ENCODE assay signal across 21 cellular contexts in genomic region chr1:54245501-54245900, GRCh38. TPM values are rescaled to one million over a fixed set of nuclear protein-coding genes. Genes with fewer than 3 reads are reported as not detected.
DNase-seq lines count a peak whose midpoint lies in the region; ATAC-seq and TF ChIP-seq lines count a peak whose summit lies in the region.
"Had no signal": no experiment of that assay in that cellular context is flagged by ENCODE, and none has a peak within 500 bp of the region (broad histone marks: within the 10 kb centered on the region; RNA-seq: fewer than 3 reads in every experiment).

No MANE protein-coding gene starts in this region.

- no peak for TF ChIP-seq CTCF in activated CD8-positive, alpha-beta T cell treated with anti-CD3 and anti-CD28 coated beads for 36 hours (IDR thresholded peaks at IDR 0.05)

- H3K36me3 Mint-ChIP-seq in activated CD8-positive, alpha-beta T cell treated with anti-CD3 and anti-CD28 coated beads, Interleukin-2, amount 10 ng/mL, durations not matched to agents 7 days and 5 days (ENCODE audit: low read depth) = peaks cover 24% of the 10 kb centered on the region
- peaks cover 3% of the 10 kb centered on the region for H3K36me3 Mint-ChIP-seq in activated CD8-positive, alpha-beta T cell treated with anti-CD3 and anti-CD28 coated beads for 36 hours (ENCODE audit: low read depth)

- POLR2A ChIA-PET in activated CD8-positive, alpha-beta T cell treated with anti-CD3 and anti-CD28 coated beads, Interleukin-2, amount 10 ng/mL, durations not matched to agents 7 days and 5 days (lab: Charles Lee) = no interaction called here
- POLR2A ChIA-PET in activated CD8-positive, alpha-beta T cell treated with anti-CD3 and anti-CD28 coated beads for 36 hours (lab: Charles Lee) = no interaction called here

- no peak for DNase-seq in activated CD8-positive, alpha-beta T cell treated with anti-CD3 and anti-CD28 coated beads, Interleukin-2, amount 10 ng/mL, durations not matched to agents 7 days and 5 days
- DNase-seq in activated CD8-positive, alpha-beta T cell treated with anti-CD3 and anti-CD28 coated beads for 36 hours = no peak
- DNase-seq in LHCN-M2 (ENCODE audit: low read depth) = peak; percentile 65
- DNase-seq in cerebellum (ENCODE audit: low spot score) = peak; percentile 66
- DNase-seq in myocyte (ENCODE audit: low read depth) = peak; percentile 94
- DNase-seq in NCI-H2171 (lab: John Stamatoyannopoulos, UW) = no peak
- no peak for DNase-seq in DMS53 (lab: John Stamatoyannopoulos, UW)
- DNase-seq: activated CD8-positive, alpha-beta memory T cell treated with anti-CD3 and anti-CD28 coated beads for 24 hours; central memory CD4-positive, alpha-beta T cell; effector CD8-positive, alpha-beta T cell; GDM1; MM.1S; naive thymus-derived CD8-positive, alpha-beta T cell; NCI-H187; NCI-H510A; stimulated activated CD8-positive, alpha-beta memory T cell treated with anti-CD3 and anti-CD28 coated beads, Interleukin-4, amount 100 ng/mL, for 48 hours; T-helper 1 cell had no signal

- H3K9me3 Mint-ChIP-seq in activated CD8-positive, alpha-beta T cell treated with anti-CD3 and anti-CD28 coated beads, Interleukin-2, amount 10 ng/mL, durations not matched to agents 7 days and 5 days (ENCODE audit: insufficient read depth) = no peaks in the 10 kb centered on the region
- no peaks in the 10 kb centered on the region for H3K9me3 Mint-ChIP-seq in activated CD8-positive, alpha-beta T cell treated with anti-CD3 and anti-CD28 coated beads for 36 hours
- H3K9me3 Mint-ChIP-seq: memory B cell; naive thymus-derived CD8-positive, alpha-beta T cell had no signal

- H3K27ac Mint-ChIP-seq in activated CD8-positive, alpha-beta T cell treated with anti-CD3 and anti-CD28 coated beads, Interleukin-2, amount 10 ng/mL, durations not matched to agents 7 days and 5 days = peak overlapping the region; percentile 57
- H3K27ac Mint-ChIP-seq in activated CD8-positive, alpha-beta T cell treated with anti-CD3 and anti-CD28 coated beads for 36 hours = no peak overlapping the region
- H3K27ac Mint-ChIP-seq: memory B cell had no signal

- no peaks in the 10 kb centered on the region for H3K27me3 Mint-ChIP-seq in activated CD8-positive, alpha-beta T cell treated with anti-CD3 and anti-CD28 coated beads, Interleukin-2, amount 10 ng/mL, durations not matched to agents 7 days and 5 days (ENCODE audit: low read depth)
- no peaks in the 10 kb centered on the region for H3K27me3 Mint-ChIP-seq in activated CD8-positive, alpha-beta T cell treated with anti-CD3 and anti-CD28 coated beads for 36 hours
- H3K27me3 Mint-ChIP-seq: memory B cell; naive thymus-derived CD8-positive, alpha-beta T cell had no signal

- intact Hi-C loops in activated CD8-positive, alpha-beta T cell treated with anti-CD3 and anti-CD28 coated beads for 36 hours (cut with micrococcal nuclease) = no loop called here

- H3K4me3 Mint-ChIP-seq in activated CD8-positive, alpha-beta T cell treated with anti-CD3 and anti-CD28 coated beads, Interleukin-2, amount 10 ng/mL, durations not matched to agents 7 days and 5 days = no peak overlapping the region
- no peak overlapping the region for H3K4me3 Mint-ChIP-seq in activated CD8-positive, alpha-beta T cell treated with anti-CD3 and anti-CD28 coated beads for 36 hours
- H3K4me3 Mint-ChIP-seq: memory B cell; naive thymus-derived CD8-positive, alpha-beta T cell had no signal

- CTCF ChIA-PET in activated CD8-positive, alpha-beta T cell treated with anti-CD3 and anti-CD28 coated beads, Interleukin-2, amount 10 ng/mL, durations not matched to agents 7 days and 5 days (lab: Charles Lee) = no interaction called here
- CTCF ChIA-PET in activated CD8-positive, alpha-beta T cell treated with anti-CD3 and anti-CD28 coated beads for 36 hours (lab: Charles Lee) = no interaction called here

- ATAC-seq in activated CD8-positive, alpha-beta T cell treated with anti-CD3 and anti-CD28 coated beads, Interleukin-2, amount 10 ng/mL, durations not matched to agents 7 days and 5 days = no peak
- no peak for ATAC-seq in activated CD8-positive, alpha-beta T cell treated with anti-CD3 and anti-CD28 coated beads for 36 hours
- no peak for ATAC-seq in GM19397 (IDR thresholded peaks at IDR 0.05; ENCODE audit: unreplicated experiment)
- ATAC-seq: GM12878; HepG2; naive thymus-derived CD8-positive, alpha-beta T cell had no signal

- peaks cover 13% of the 10 kb centered on the region for H3K4me1 Mint-ChIP-seq in activated CD8-positive, alpha-beta T cell treated with anti-CD3 and anti-CD28 coated beads, Interleukin-2, amount 10 ng/mL, durations not matched to agents 7 days and 5 days (ENCODE audit: low read depth)
- H3K4me1 Mint-ChIP-seq in activated CD8-positive, alpha-beta T cell treated with anti-CD3 and anti-CD28 coated beads for 36 hours (ENCODE audit: low read depth) = no peaks in the 10 kb centered on the region
- H3K4me1 Mint-ChIP-seq: memory B cell had no signal

RNA-seq across cellular contexts. Expression of gene MRPL37, which starts 45.5 kb away (rescaled TPM):
- total RNA-seq in activated CD8-positive, alpha-beta T cell treated with anti-CD3 and anti-CD28 coated beads, Interleukin-2, amount 10 ng/mL, durations not matched to agents 7 days and 5 days = 100 to 1,000 TPM; 115 TPM
- total RNA-seq in activated CD8-positive, alpha-beta T cell treated with anti-CD3 and anti-CD28 coated beads for 36 hours = 100 to 1,000 TPM; 194 to 198 TPM
- total RNA-seq in LHCN-M2 (2014; rRNA removed) (129 and 136 TPM in 2 replicates), cerebellum (22.3 TPM), myocyte (96.3 and 112 TPM in 2 replicates)
- 127 TPM for polyA plus RNA-seq in LHCN-M2 (2012)
- 111 TPM for polyA plus RNA-seq in myocyte (2012)

RNA-seq across cellular contexts. Expression of gene CYB5RL, which starts 45.7 kb away (rescaled TPM):
- total RNA-seq in activated CD8-positive, alpha-beta T cell treated with anti-CD3 and anti-CD28 coated beads, Interleukin-2, amount 10 ng/mL, durations not matched to agents 7 days and 5 days = 10 to 100 TPM; 13.1 to 15.5 TPM
- 10 to 100 TPM; 11.4 to 12.6 TPM for total RNA-seq in activated CD8-positive, alpha-beta T cell treated with anti-CD3 and anti-CD28 coated beads for 36 hours
- 6.9 and 8.2 TPM in 2 replicates for total RNA-seq in LHCN-M2 (2014; rRNA removed)
- polyA plus RNA-seq in LHCN-M2 (2012) = 4.8 TPM
- 5.7 TPM for total RNA-seq in cerebellum
- total RNA-seq in myocyte = 7.2 TPM in 2 replicates
- polyA plus RNA-seq in myocyte (2012) = 7.5 TPM

Comparison
In these comparisons a context has a peak if more than half of its experiments do, and no peak if none do; other contexts are left out.
1. DNase-seq: peak in LHCN-M2 (single experiment), cerebellum (single experiment) and myocyte (single experiment); none in activated CD8-positive, alpha-beta T cell treated with anti-CD3 and anti-CD28 coated beads, Interleukin-2, amount 10 ng/mL, durations not matched to agents 7 days and 5 days (single experiment), activated CD8-positive, alpha-beta T cell treated with anti-CD3 and anti-CD28 coated beads for 36 hours (single experiment), NCI-H2171 (single experiment) and DMS53 (single experiment).